9 cellular contexts compared by ENCODE assay signal in genomic region chr5:33969572-33970452, GRCh38. TPM values are rescaled to one million over a fixed set of nuclear protein-coding genes. Genes with fewer than 3 reads are reported as not detected.
DNase-seq lines count a peak whose midpoint lies in the region; ATAC-seq and TF ChIP-seq lines count a peak whose summit lies in the region.
"Had no signal": no experiment of that assay in that cellular context is flagged by ENCODE, and none has a peak within 500 bp of the region (broad histone marks: within the 10 kb centered on the region; RNA-seq: fewer than 3 reads in every experiment).

No MANE protein-coding gene starts in this region.

- no peak overlapping the region for H3K9ac ChIP-seq in mammary epithelial cell (ENCODE audit: insufficient read depth, low read length)

- ATAC-seq in GM18858 (IDR thresholded peaks at IDR 0.05; ENCODE audit: unreplicated experiment): peak; percentile 58
- peak; percentile 74 for ATAC-seq in HG03066 (IDR thresholded peaks at IDR 0.05; ENCODE audit: low read depth, unreplicated experiment)

- TF ChIP-seq CTCF in mammary epithelial cell (conservative IDR thresholded peaks at IDR 0.05 in 1 of 2, IDR thresholded peaks at IDR 0.05 in 1 of 2; ENCODE audit: extremely low read depth in 1 of 2, insufficient read depth in 1 of 2, low read depth in 1 of 2, low read length in 2 of 2) (peak; percentile 67 to 77), type B pancreatic cell (conservative IDR thresholded peaks at IDR 0.05) (peak; percentile 83)

- intact Hi-C loops in mammary epithelial cell (cut with micrococcal nuclease): loop anchor here (1.0 kb wide), 1 partner anchor 534 kb away; no protein-coding TSS in a partner anchor

- no peak overlapping the region for H3K4me3 Mint-ChIP-seq in type B pancreatic cell

- H3K27ac ChIP-seq in mammary epithelial cell (ENCODE audit: insufficient read depth, low read depth, low read length) (no peak overlapping the region), substantia nigra (ENCODE audit: low read depth, low read length, poor library complexity, severe bottlenecking) (no peak overlapping the region)

- no peak overlapping the region for H3K4me2 ChIP-seq in mammary epithelial cell (ENCODE audit: insufficient read depth, low read depth, low read length)

- H3K4me1 ChIP-seq in mammary epithelial cell (ENCODE audit: insufficient read depth, low read length): no peaks in the 10 kb centered on the region

- no peak overlapping the region for H2AFZ ChIP-seq in mammary epithelial cell (ENCODE audit: low read depth, low read length)

- DNase-seq in AML-193 (lab: John Stamatoyannopoulos, UW): peak; percentile 36 to 39
- DNase-seq in NCI-H774 (lab: John Stamatoyannopoulos, UW): peak; percentile 49
- peak; percentile 40 for DNase-seq in mammary epithelial cell
- DNase-seq in kidney tubule cell (ENCODE audit: low spot score): peak; percentile 61
- DNase-seq in type B pancreatic cell (ENCODE audit: extremely low spot score, unreplicated experiment): no peak
- no peak for DNase-seq in substantia nigra (lab: John Stamatoyannopoulos, UW)

- H3K27me3 Mint-ChIP-seq in type B pancreatic cell: no peaks in the 10 kb centered on the region

- H3K79me2 ChIP-seq in mammary epithelial cell (ENCODE audit: insufficient read depth, low read length): no peaks in the 10 kb centered on the region

- 64% methylated on average over 10 of the region's 10 CpGs for WGBS in mammary epithelial cell (ENCODE audit: low coverage, missing lambda C conversion rate)

- no peaks in the 10 kb centered on the region for H3K27me3 ChIP-seq in mammary epithelial cell (ENCODE audit: insufficient read depth, low read length)

- H3K36me3 ChIP-seq in mammary epithelial cell (ENCODE audit: insufficient read depth, low read length): no peaks in the 10 kb centered on the region

- H3K4me3 ChIP-seq in mammary epithelial cell (replicated peaks in 1 of 3; ENCODE audit: insufficient read depth in 1 of 3, low read depth in 2 of 3, low read length in 3 of 3): no peak overlapping the region

- no peaks in the 10 kb centered on the region for H3K9me3 ChIP-seq in mammary epithelial cell (replicated peaks; ENCODE audit: insufficient read depth, low read length)

- in situ Hi-C loops in mammary epithelial cell (cut with MboI; ENCODE audit: low sequenced_read_pairs in 2 of 2): no loop called here

- H3K27ac Mint-ChIP-seq in type B pancreatic cell: no peak overlapping the region

- CTCF ChIA-PET in mammary epithelial cell (lab: Charles Lee; ENCODE audit: low non-redundant PET): interaction anchor here (0.6 to 2.5 kb wide), 3 partner anchors 487 to 1029 kb away, joined by 3 to 16 read pairs (median 5); no protein-coding TSS in a partner anchor

- dilution Hi-C loops in mammary epithelial cell (cut with HindIII; ENCODE audit: low sequenced_read_pairs): no loop called here

- BruUV-seq in mammary epithelial cell (replicated peaks; lab: Mats Ljungman, UMichigan): no TSS peak

- no peaks in the 10 kb centered on the region for H3K36me3 Mint-ChIP-seq in type B pancreatic cell

- no peaks in the 10 kb centered on the region for H4K20me1 ChIP-seq in mammary epithelial cell (ENCODE audit: insufficient read depth, low read length)

- H3K9me3 Mint-ChIP-seq in type B pancreatic cell: peaks cover 5% of the 10 kb centered on the region

- H3K4me1 Mint-ChIP-seq in type B pancreatic cell (ENCODE audit: unreplicated experiment): peaks cover 8% of the 10 kb centered on the region

RNA-seq across cellular contexts. Expression of gene SLC45A2, which starts 14.7 kb away (rescaled TPM):
- total RNA-seq in mammary epithelial cell (under 1 TPM; under 0.01 to 0.31 TPM), type B pancreatic cell (ENCODE audit: low replicate concordance) (0.62 and 2.1 TPM in 2 replicates)
- polyA plus RNA-seq in mammary epithelial cell: not detected
- polyA minus RNA-seq in mammary epithelial cell: not detected

RNA-seq across cellular contexts. Expression of gene RXFP3, which starts 33.6 kb away (rescaled TPM):
- total RNA-seq in mammary epithelial cell (not detected), type B pancreatic cell (ENCODE audit: low replicate concordance) (0.31 TPM in 1 of 2 replicates, not detected in the other)
- polyA plus RNA-seq in mammary epithelial cell: not detected
- not detected for polyA minus RNA-seq in mammary epithelial cell
- total RNA-seq: mononuclear cell had no signal

RNA-seq across cellular contexts. Expression of gene AMACR, which starts 38.0 kb away (rescaled TPM):
- total RNA-seq in mammary epithelial cell (10 to 100 TPM; 14.2 to 19.5 TPM), type B pancreatic cell (ENCODE audit: low replicate concordance) (30.7 and 35.1 TPM in 2 replicates)
- polyA plus RNA-seq in mammary epithelial cell: 9.3 TPM
- not detected for polyA minus RNA-seq in mammary epithelial cell

Comparison
In these comparisons a context has a peak if more than half of its experiments do, and no peak if none do; other contexts are left out.
1. DNase-seq: peak in AML-193 (2 of 2), NCI-H774 (single experiment), mammary epithelial cell (single experiment) and kidney tubule cell (single experiment); none in type B pancreatic cell (single experiment) and substantia nigra (0 of 49).